9 cellular contexts compared by ENCODE assay signal in the genomic region with DNA sequence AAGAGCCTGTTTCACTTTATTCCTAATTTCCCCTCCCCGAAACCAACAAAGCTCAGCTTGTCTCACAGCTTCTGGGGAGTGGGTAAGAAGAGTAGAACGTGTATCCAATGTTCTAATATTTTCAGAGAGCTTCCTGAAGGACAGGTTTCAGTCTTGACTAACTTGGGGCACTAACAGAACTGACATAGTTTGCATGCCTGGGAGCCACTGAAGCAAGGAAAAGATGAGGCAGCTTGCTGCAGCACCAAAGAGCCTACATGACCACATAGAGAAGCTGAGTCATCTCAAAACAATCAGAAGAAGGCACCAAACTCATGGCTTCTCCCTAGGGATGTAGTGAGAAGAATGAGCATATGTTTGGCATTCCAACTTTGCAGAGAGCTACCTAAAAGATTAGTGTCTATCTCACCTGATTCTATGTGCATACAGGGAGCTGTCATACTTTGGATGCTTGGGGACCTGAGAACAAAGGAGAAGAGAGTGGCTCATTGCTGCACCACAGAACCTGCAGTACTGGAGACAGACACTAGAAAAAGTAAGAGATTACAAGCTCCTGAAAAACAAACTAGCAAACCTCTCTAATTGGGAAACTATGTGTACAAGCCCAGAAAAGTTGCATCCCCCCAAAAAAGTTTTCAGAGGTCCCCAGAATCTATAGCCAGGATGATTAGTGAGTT.
DNase-seq lines count a peak whose midpoint lies in the region; ATAC-seq, FAIRE-seq and TF ChIP-seq lines count a peak whose summit lies in the region.
"Had no signal": no experiment of that assay in that cellular context is flagged by ENCODE, and none has a peak within 500 bp of the region (broad histone marks: within the 10 kb centered on the region; RNA-seq: fewer than 3 reads in every experiment).

No MANE protein-coding gene starts in this region.

- DNase-seq in RCC 7860 (ENCODE audit: low spot score) (peak; percentile 100), kidney tubule cell (ENCODE audit: low spot score) (peak; percentile 100), psoas muscle (no peak), SJCRH30 (no peak), dermis blood vessel endothelial cell (no peak)
- no peak for DNase-seq in activated T-helper 1 cell treated with anti-CD3 and anti-CD28 coated beads, Interleukin-12 subunit alpha, Interleukin-12 subunit beta, Interleukin-2, Interleukin-4 antibody, amounts not matched to agents 30 ng/mL and 10 ng/mL and 1 ng/mL, durations not matched to agents 14 hours and 24 hours and 36 hours (ENCODE audit: low spot score)

- no peaks in the 10 kb centered on the region for H3K9me3 ChIP-seq in psoas muscle
- H3K9me3 ChIP-seq in SJCRH30 (replicated peaks): no peaks in the 10 kb centered on the region

- H3K36me3 ChIP-seq in psoas muscle (ENCODE audit: insufficient read depth in 1 of 2, low read depth in 1 of 2) (no peaks in the 10 kb centered on the region), SJCRH30 (no peaks in the 10 kb centered on the region)

- H3K9me3 Mint-ChIP-seq in activated T-helper 1 cell treated with anti-CD3 and anti-CD28 coated beads, Interleukin-12 subunit alpha, Interleukin-12 subunit beta, Interleukin-2, Interleukin-4 antibody, amounts not matched to agents 30 ng/mL and 10 ng/mL and 1 ng/mL, durations not matched to agents 14 hours and 24 hours and 36 hours: peaks cover 25% of the 10 kb centered on the region

- H3K27me3 Mint-ChIP-seq in activated T-helper 1 cell treated with anti-CD3 and anti-CD28 coated beads, Interleukin-12 subunit alpha, Interleukin-12 subunit beta, Interleukin-2, Interleukin-4 antibody, amounts not matched to agents 30 ng/mL and 10 ng/mL and 1 ng/mL, durations not matched to agents 14 hours and 24 hours and 36 hours (ENCODE audit: insufficient read depth): no peaks in the 10 kb centered on the region

- no peaks in the 10 kb centered on the region for H3K4me1 ChIP-seq in psoas muscle
- no peaks in the 10 kb centered on the region for H3K4me1 ChIP-seq in SJCRH30

- no peaks in the 10 kb centered on the region for H3K4me1 Mint-ChIP-seq in activated T-helper 1 cell treated with anti-CD3 and anti-CD28 coated beads, Interleukin-12 subunit alpha, Interleukin-12 subunit beta, Interleukin-2, Interleukin-4 antibody, amounts not matched to agents 30 ng/mL and 10 ng/mL and 1 ng/mL, durations not matched to agents 14 hours and 24 hours and 36 hours (ENCODE audit: low read depth)

- FAIRE-seq in RCC 7860 (lab: Jason Lieb, UNC): peak; percentile 98

- H3K27me3 ChIP-seq in psoas muscle (ENCODE audit: insufficient read depth in 3 of 3, low read length in 2 of 3): no peaks in the 10 kb centered on the region
- H3K27me3 ChIP-seq in SJCRH30: no peaks in the 10 kb centered on the region

- 71 to 81% (median 75%) methylated on average over 2 of the region's 2 CpGs for WGBS in psoas muscle, 3 donors

- no peak for TF ChIP-seq CTCF in psoas muscle (IDR thresholded peaks at IDR 0.05)

- no peaks in the 10 kb centered on the region for H3K36me3 Mint-ChIP-seq in activated T-helper 1 cell treated with anti-CD3 and anti-CD28 coated beads, Interleukin-12 subunit alpha, Interleukin-12 subunit beta, Interleukin-2, Interleukin-4 antibody, amounts not matched to agents 30 ng/mL and 10 ng/mL and 1 ng/mL, durations not matched to agents 14 hours and 24 hours and 36 hours (ENCODE audit: low read depth)

- H3K27ac ChIP-seq in psoas muscle (no peak overlapping the region), SJCRH30 (no peak overlapping the region)

- no peak overlapping the region for H3K27ac Mint-ChIP-seq in activated T-helper 1 cell treated with anti-CD3 and anti-CD28 coated beads, Interleukin-12 subunit alpha, Interleukin-12 subunit beta, Interleukin-2, Interleukin-4 antibody, amounts not matched to agents 30 ng/mL and 10 ng/mL and 1 ng/mL, durations not matched to agents 14 hours and 24 hours and 36 hours
- H3K27ac Mint-ChIP-seq: activated naive CD8-positive, alpha-beta T cell had no signal

- H3K4me3 ChIP-seq in psoas muscle (no peak overlapping the region), SJCRH30 (no peak overlapping the region)

- intact Hi-C loops in psoas muscle (cut with DNase I): no loop called here
- intact Hi-C loops in activated T-helper 1 cell treated with anti-CD3 and anti-CD28 coated beads, Interleukin-12 subunit alpha, Interleukin-12 subunit beta, Interleukin-2, Interleukin-4 antibody, amounts not matched to agents 30 ng/mL and 10 ng/mL and 1 ng/mL, durations not matched to agents 14 hours and 24 hours and 36 hours (cut with micrococcal nuclease): no loop called here

- H3K4me3 Mint-ChIP-seq in activated T-helper 1 cell treated with anti-CD3 and anti-CD28 coated beads, Interleukin-12 subunit alpha, Interleukin-12 subunit beta, Interleukin-2, Interleukin-4 antibody, amounts not matched to agents 30 ng/mL and 10 ng/mL and 1 ng/mL, durations not matched to agents 14 hours and 24 hours and 36 hours: no peak overlapping the region
- H3K4me3 Mint-ChIP-seq: activated naive CD8-positive, alpha-beta T cell had no signal

- ATAC-seq in GM18508 (IDR thresholded peaks at IDR 0.05; ENCODE audit: insufficient read depth, unreplicated experiment) (peak; percentile 55), HG02642 (IDR thresholded peaks at IDR 0.05; ENCODE audit: poor library complexity, unreplicated experiment) (peak; percentile 69), psoas muscle (no peak)

Comparison
In these comparisons a context has a peak if more than half of its experiments do, and no peak if none do; other contexts are left out.
1. ATAC-seq: peak in GM18508 (single experiment) and HG02642 (single experiment); none in psoas muscle (0 of 4).
2. DNase-seq: peak in RCC 7860 (single experiment) and kidney tubule cell (single experiment); none in psoas muscle (0 of 2), SJCRH30 (0 of 2), activated T-helper 1 cell treated with anti-CD3 and anti-CD28 coated beads, Interleukin-12 subunit alpha, Interleukin-12 subunit beta, Interleukin-2, Interleukin-4 antibody, amounts not matched to agents 30 ng/mL and 10 ng/mL and 1 ng/mL, durations not matched to agents 14 hours and 24 hours and 36 hours (single experiment) and dermis blood vessel endothelial cell (single experiment).